In the genomic region with DNA sequence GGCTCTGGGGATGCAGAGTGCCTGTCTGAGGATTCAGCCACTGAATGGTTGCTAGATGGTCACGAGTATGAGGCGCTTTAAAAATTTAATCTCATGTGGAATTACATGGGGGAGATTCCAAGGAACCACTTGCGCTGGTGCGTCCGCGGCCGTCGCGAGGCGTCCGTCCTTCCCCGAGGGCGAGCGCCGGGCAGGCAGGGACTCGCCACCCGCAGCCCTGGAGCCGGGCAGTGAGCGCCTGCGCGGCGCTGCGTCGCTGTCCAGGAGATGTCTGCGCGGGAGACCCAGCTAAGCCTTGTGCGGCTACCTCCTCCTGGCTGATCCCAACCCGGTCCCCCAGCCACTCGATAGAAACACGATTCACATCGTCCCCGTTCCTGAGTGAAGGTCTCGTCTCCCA, we compare ENCODE assay signal across 8 cellular contexts.
DNase-seq lines count a peak whose midpoint lies in the region; ATAC-seq and TF ChIP-seq lines count a peak whose summit lies in the region.
"Not testable (repeated sequence)": the region's sequence is repeated elsewhere in the genome, so short reads cannot be mapped to it uniquely, and the experiment has no call there.

No MANE protein-coding gene starts in this region.

- H3K36me3 Mint-ChIP-seq in nephron progenitor cell (ENCODE audit: low read depth): not testable (repeated sequence)

- peak overlapping the region; percentile 49 for H3K4me3 ChIP-seq in HUES6 (ENCODE audit: low read depth, low read length)
- not testable (repeated sequence) for H3K4me3 ChIP-seq in fibroblast of pulmonary artery (replicated peaks; ENCODE audit: low read depth, low read length); upper lobe of right lung
- peak overlapping the region; percentile 8 for H3K4me3 ChIP-seq in iPS-15b (ENCODE audit: low read depth, low read length)

- H3K4me1 Mint-ChIP-seq in nephron progenitor cell: not testable (repeated sequence)

- intact Hi-C loops in upper lobe of right lung (cut with DNase I): not testable (repeated sequence)

- H3K4me3 Mint-ChIP-seq in nephron progenitor cell: not testable (repeated sequence)

- not testable (repeated sequence) for TF ChIP-seq CTCF in fibroblast of pulmonary artery (IDR thresholded peaks at IDR 0.05; ENCODE audit: low read length, missing control alignments); nephron progenitor cell (IDR thresholded peaks at IDR 0.05); upper lobe of right lung (IDR thresholded peaks at IDR 0.05)

- H3K9me3 Mint-ChIP-seq in nephron progenitor cell: peaks cover 45% of the 10 kb centered on the region

- H3K27me3 ChIP-seq in HUES6 (ENCODE audit: control insufficient read depth, insufficient read depth, low read length): peaks cover 33% of the 10 kb centered on the region
- peaks cover 18% of the 10 kb centered on the region for H3K27me3 ChIP-seq in iPS-15b (ENCODE audit: control insufficient read depth, insufficient read depth, low read length)
- H3K27me3 ChIP-seq in upper lobe of right lung: not testable (repeated sequence)

- H3K9me3 ChIP-seq in HUES6 (ENCODE audit: control insufficient read depth, insufficient read depth, low read depth, low read length); iPS-15b (ENCODE audit: control insufficient read depth, insufficient read depth, low read length); upper lobe of right lung: not testable (repeated sequence)

- peak; percentile 68 for ATAC-seq in upper lobe of right lung

- not testable (repeated sequence) for H3K9ac ChIP-seq in HUES6 (ENCODE audit: low read length); iPS-15b (ENCODE audit: low read depth, low read length)

- not testable (repeated sequence) for H3K4me1 ChIP-seq in HUES6 (ENCODE audit: control insufficient read depth, insufficient read depth, low read length); iPS-15b (ENCODE audit: control insufficient read depth, insufficient read depth, low read length); upper lobe of right lung

- not testable (repeated sequence) for H3K27ac ChIP-seq in HUES6 (ENCODE audit: low read depth, low read length); upper lobe of right lung

- DNase-seq in DMS53 (lab: John Stamatoyannopoulos, UW) (peak; percentile 72), NCI-H69 (lab: John Stamatoyannopoulos, UW) (peak; percentile 48), astrocyte of the hippocampus (ENCODE audit: low read depth, low spot score) (peak; percentile 21), fibroblast of pulmonary artery (ENCODE audit: low read depth) (peak; percentile 3), nephron progenitor cell (peak; percentile 2), upper lobe of right lung (peak; percentile 57)

- H3K36me3 ChIP-seq in HUES6 (ENCODE audit: control insufficient read depth, insufficient read depth, low read length); iPS-15b (ENCODE audit: control insufficient read depth, insufficient read depth, low read length); upper lobe of right lung: not testable (repeated sequence)

- H3K27ac Mint-ChIP-seq in nephron progenitor cell: not testable (repeated sequence)

- H3K27me3 Mint-ChIP-seq in nephron progenitor cell (ENCODE audit: low read depth, poor library complexity): not testable (repeated sequence)

Comparison
In these comparisons a context has a peak if more than half of its experiments do, and no peak if none do; other contexts are left out.
1. DNase-seq: peak in every context shown above with its lines; median percentile 72 in DMS53; 57 in upper lobe of right lung; 48 in NCI-H69; 21 in astrocyte of the hippocampus; 3 in fibroblast of pulmonary artery; 2 in nephron progenitor cell.